ENCODE assay signal across 1 cellular context in genomic region chr2:225353579-225354085, GRCh38.
TF ChIP-seq lines count a peak whose summit lies in the region.

No MANE protein-coding gene starts in this region.

TF ChIP-seq in SK-N-SH treated with all-trans-retinoic acid at 6 μM for 48 hours, 23 proteins besides CTCF, POLR2A, EP300 and RAD21:
- TF ChIP-seq, protein P1, sequence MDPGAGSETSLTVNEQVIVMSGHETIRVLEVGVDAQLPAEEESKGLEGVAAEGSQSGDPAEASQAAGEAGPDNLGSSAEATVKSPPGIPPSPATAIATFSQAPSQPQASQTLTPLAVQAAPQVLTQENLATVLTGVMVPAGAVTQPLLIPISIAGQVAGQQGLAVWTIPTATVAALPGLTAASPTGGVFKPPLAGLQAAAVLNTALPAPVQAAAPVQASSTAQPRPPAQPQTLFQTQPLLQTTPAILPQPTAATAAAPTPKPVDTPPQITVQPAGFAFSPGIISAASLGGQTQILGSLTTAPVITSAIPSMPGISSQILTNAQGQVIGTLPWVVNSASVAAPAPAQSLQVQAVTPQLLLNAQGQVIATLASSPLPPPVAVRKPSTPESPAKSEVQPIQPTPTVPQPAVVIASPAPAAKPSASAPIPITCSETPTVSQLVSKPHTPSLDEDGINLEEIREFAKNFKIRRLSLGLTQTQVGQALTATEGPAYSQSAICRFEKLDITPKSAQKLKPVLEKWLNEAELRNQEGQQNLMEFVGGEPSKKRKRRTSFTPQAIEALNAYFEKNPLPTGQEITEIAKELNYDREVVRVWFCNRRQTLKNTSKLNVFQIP (CRISPR knock-in tag; IDR thresholded peaks at IDR 0.05; ENCODE audit: borderline replicate concordance, low read depth) = no peak
- TF ChIP-seq ISL1 (CRISPR knock-in tag; IDR thresholded peaks at IDR 0.05) = peak; percentile 73
- no peak for TF ChIP-seq ARNTL (CRISPR knock-in tag; IDR thresholded peaks at IDR 0.05; ENCODE audit: borderline replicate concordance, low read depth)
- TF ChIP-seq ZNF565 (CRISPR knock-in tag; conservative IDR thresholded peaks at IDR 0.05; ENCODE audit: low read depth) = no peak
- no peak for TF ChIP-seq TSHZ2 (CRISPR knock-in tag; IDR thresholded peaks at IDR 0.05)
- no peak for TF ChIP-seq BACH2 (CRISPR knock-in tag; IDR thresholded peaks at IDR 0.05; ENCODE audit: borderline replicate concordance)
- no peak for TF ChIP-seq ZFP30 (CRISPR knock-in tag; IDR thresholded peaks at IDR 0.05)
- TF ChIP-seq PATZ1 (CRISPR knock-in tag; IDR thresholded peaks at IDR 0.05; ENCODE audit: borderline replicate concordance) = peak; percentile 82; the same call in 1 of the 2 replicates
- no peak for TF ChIP-seq CREB5 (CRISPR knock-in tag; IDR thresholded peaks at IDR 0.05; ENCODE audit: low read depth)
- TF ChIP-seq ZC3H10 (CRISPR knock-in tag; IDR thresholded peaks at IDR 0.05) = peak; percentile 41; the same call in 1 of the 2 replicates
- TF ChIP-seq ZFP3 (CRISPR knock-in tag; IDR thresholded peaks at IDR 0.05) = no peak
- 0 out of 2 replicates have a peak, but pooled peaks have one; percentile 14 for TF ChIP-seq GLIS3 (CRISPR knock-in tag; IDR thresholded peaks at IDR 0.05)
